1 cellular context compared by ENCODE assay signal in the genomic region with DNA sequence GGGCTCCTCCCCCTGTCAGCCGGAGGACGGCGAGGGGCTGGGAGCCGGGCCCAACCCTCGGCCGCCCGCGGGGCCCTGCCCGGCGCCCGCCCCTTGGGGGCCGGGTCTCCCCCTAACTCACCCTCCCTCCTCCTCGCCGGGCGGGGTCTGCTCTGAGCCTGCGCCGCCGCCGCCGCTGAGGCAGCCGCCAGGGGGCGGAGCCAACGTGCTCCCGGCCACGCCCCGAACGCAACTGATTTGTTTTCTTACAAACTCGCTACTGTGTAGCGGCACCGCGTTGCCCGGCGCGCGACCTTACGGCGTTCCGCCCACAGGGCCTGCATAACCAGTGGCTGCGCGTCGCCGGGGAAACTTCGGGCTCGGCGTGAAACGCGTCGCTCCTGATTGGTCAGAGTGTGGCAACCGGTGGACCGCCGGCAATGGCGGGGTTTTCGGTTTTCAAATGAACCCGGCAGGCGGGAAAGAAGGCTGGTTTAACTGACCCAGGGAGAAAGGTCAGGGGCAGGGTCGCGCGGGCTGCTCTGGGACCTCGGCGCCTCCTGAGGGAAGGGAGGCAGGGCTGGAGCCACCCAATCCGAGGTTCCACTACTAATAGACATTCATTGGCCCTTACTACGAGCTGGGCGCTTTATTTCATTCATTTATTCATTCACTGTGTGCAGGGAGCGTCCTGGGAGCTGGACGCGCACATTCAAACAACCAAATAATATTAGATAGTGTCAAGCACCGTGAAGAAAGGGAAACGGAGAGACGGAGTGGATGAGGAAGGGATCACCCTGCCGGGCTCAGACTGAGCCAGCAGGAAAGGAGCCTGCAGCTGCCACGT.
TF ChIP-seq lines count a peak whose summit lies in the region.

A gene (minus strand): TSS at position 154 of the 826 bp plus-strand sequence. CDS start 326 bp downstream, outside the sequence.

TF ChIP-seq in A549, 52 proteins besides CTCF, POLR2A, EP300 and RAD21 (continued from another document):
- TF ChIP-seq, protein P1, sequence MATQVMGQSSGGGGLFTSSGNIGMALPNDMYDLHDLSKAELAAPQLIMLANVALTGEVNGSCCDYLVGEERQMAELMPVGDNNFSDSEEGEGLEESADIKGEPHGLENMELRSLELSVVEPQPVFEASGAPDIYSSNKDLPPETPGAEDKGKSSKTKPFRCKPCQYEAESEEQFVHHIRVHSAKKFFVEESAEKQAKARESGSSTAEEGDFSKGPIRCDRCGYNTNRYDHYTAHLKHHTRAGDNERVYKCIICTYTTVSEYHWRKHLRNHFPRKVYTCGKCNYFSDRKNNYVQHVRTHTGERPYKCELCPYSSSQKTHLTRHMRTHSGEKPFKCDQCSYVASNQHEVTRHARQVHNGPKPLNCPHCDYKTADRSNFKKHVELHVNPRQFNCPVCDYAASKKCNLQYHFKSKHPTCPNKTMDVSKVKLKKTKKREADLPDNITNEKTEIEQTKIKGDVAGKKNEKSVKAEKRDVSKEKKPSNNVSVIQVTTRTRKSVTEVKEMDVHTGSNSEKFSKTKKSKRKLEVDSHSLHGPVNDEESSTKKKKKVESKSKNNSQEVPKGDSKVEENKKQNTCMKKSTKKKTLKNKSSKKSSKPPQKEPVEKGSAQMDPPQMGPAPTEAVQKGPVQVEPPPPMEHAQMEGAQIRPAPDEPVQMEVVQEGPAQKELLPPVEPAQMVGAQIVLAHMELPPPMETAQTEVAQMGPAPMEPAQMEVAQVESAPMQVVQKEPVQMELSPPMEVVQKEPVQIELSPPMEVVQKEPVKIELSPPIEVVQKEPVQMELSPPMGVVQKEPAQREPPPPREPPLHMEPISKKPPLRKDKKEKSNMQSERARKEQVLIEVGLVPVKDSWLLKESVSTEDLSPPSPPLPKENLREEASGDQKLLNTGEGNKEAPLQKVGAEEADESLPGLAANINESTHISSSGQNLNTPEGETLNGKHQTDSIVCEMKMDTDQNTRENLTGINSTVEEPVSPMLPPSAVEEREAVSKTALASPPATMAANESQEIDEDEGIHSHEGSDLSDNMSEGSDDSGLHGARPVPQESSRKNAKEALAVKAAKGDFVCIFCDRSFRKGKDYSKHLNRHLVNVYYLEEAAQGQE (IDR thresholded peaks at IDR 0.05) = peak; percentile 48
- TF ChIP-seq TFCP2L1 (CRISPR knock-in tag; IDR thresholded peaks at IDR 0.05) (no peak), FOSB (CRISPR knock-in tag; IDR thresholded peaks at IDR 0.05) (0 out of 2 replicates have a peak, but pooled peaks have one; percentile 38), JUN (IDR thresholded peaks at IDR 0.05) (peak in 1 of 2 experiments; percentile 19; a peak in 1 of 5 replicates), JUNB (IDR thresholded peaks at IDR 0.05) (no peak), ZC3H11A (IDR thresholded peaks at IDR 0.05) (no peak), FOSL2 (IDR thresholded peaks at IDR 0.05) (no peak), FOSL2 (CRISPR knock-in tag; IDR thresholded peaks at IDR 0.05) (no peak), ZFP36 (IDR thresholded peaks at IDR 0.05; ENCODE audit: borderline replicate concordance, partially characterized antibody) (no peak), POLR2AphosphoS2 (conservative IDR thresholded peaks at IDR 0.05; ENCODE audit: low read length) (no peak), MAFK (IDR thresholded peaks at IDR 0.05; ENCODE audit: partially characterized antibody) (no peak), HEYL (CRISPR knock-in tag; IDR thresholded peaks at IDR 0.05) (no peak), HOXB5 (CRISPR knock-in tag; IDR thresholded peaks at IDR 0.05) (no peak), EHMT2 (IDR thresholded peaks at IDR 0.05; ENCODE audit: low read depth) (no peak), NR3C1 (IDR thresholded peaks at IDR 0.05) (no peak), ZSCAN20 (CRISPR knock-in tag; IDR thresholded peaks at IDR 0.05) (no peak), CHD2 (IDR thresholded peaks at IDR 0.05; ENCODE audit: low read length, partially characterized antibody) (peak; percentile 37), NPAS2 (CRISPR knock-in tag; IDR thresholded peaks at IDR 0.05; ENCODE audit: borderline replicate concordance) (no peak), CBX2 (IDR thresholded peaks at IDR 0.05; ENCODE audit: borderline replicate concordance, low read depth) (no peak), EHF (CRISPR knock-in tag; IDR thresholded peaks at IDR 0.05) (no peak; the same call in 1 of the 2 replicates), SMC3 (IDR thresholded peaks at IDR 0.05) (no peak), SREBF2 (IDR thresholded peaks at IDR 0.05) (no peak)
- TF ChIP-seq, protein P2, sequence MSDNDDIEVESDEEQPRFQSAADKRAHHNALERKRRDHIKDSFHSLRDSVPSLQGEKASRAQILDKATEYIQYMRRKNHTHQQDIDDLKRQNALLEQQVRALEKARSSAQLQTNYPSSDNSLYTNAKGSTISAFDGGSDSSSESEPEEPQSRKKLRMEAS (IDR thresholded peaks at IDR 0.05) = peak; percentile 93
- TF ChIP-seq, protein P3, sequence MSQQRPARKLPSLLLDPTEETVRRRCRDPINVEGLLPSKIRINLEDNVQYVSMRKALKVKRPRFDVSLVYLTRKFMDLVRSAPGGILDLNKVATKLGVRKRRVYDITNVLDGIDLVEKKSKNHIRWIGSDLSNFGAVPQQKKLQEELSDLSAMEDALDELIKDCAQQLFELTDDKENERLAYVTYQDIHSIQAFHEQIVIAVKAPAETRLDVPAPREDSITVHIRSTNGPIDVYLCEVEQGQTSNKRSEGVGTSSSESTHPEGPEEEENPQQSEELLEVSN (IDR thresholded peaks at IDR 0.05; ENCODE audit: borderline replicate concordance, low read depth) = no peak; the same call in 1 of the 2 replicates
- TF ChIP-seq, protein P4, sequence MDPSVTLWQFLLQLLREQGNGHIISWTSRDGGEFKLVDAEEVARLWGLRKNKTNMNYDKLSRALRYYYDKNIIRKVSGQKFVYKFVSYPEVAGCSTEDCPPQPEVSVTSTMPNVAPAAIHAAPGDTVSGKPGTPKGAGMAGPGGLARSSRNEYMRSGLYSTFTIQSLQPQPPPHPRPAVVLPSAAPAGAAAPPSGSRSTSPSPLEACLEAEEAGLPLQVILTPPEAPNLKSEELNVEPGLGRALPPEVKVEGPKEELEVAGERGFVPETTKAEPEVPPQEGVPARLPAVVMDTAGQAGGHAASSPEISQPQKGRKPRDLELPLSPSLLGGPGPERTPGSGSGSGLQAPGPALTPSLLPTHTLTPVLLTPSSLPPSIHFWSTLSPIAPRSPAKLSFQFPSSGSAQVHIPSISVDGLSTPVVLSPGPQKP (IDR thresholded peaks at IDR 0.05; ENCODE audit: low read depth, low read length) = no peak
- TF ChIP-seq, protein P5, sequence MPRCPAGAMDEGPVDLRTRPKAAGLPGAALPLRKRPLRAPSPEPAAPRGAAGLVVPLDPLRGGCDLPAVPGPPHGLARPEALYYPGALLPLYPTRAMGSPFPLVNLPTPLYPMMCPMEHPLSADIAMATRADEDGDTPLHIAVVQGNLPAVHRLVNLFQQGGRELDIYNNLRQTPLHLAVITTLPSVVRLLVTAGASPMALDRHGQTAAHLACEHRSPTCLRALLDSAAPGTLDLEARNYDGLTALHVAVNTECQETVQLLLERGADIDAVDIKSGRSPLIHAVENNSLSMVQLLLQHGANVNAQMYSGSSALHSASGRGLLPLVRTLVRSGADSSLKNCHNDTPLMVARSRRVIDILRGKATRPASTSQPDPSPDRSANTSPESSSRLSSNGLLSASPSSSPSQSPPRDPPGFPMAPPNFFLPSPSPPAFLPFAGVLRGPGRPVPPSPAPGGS (IDR thresholded peaks at IDR 0.05) = no peak
- TF ChIP-seq, protein P6, sequence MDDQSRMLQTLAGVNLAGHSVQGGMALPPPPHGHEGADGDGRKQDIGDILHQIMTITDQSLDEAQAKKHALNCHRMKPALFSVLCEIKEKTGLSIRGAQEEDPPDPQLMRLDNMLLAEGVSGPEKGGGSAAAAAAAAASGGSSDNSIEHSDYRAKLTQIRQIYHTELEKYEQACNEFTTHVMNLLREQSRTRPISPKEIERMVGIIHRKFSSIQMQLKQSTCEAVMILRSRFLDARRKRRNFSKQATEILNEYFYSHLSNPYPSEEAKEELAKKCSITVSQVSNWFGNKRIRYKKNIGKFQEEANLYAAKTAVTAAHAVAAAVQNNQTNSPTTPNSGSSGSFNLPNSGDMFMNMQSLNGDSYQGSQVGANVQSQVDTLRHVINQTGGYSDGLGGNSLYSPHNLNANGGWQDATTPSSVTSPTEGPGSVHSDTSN (IDR thresholded peaks at IDR 0.05) = no peak
- TF ChIP-seq, protein P7, sequence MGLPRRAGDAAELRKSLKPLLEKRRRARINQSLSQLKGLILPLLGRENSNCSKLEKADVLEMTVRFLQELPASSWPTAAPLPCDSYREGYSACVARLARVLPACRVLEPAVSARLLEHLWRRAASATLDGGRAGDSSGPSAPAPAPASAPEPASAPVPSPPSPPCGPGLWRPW (IDR thresholded peaks at IDR 0.05) = no peak
